ENCODE assay signal across 2 cellular contexts in the genomic region with DNA sequence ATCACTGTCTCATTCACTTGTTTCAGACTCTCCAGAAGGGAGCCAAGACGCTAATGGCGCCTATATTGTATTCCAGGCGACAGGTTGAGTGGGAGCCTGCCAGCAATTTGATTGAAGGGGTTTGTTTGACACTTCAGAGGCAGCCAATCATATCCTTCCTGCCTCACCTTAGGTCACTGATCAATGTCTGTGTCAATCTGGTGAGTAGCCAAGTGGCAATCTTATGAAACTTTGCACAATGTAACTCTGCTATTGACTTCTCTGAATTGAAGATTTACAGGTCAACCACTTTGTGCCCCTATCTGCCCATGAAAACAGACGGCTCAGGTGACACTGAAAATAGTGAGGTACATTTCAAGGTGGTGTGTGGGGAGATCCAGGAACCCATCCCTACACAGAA.
TF ChIP-seq lines count a peak whose summit lies in the region.

No MANE protein-coding gene starts in this region.

TF ChIP-seq in HepG2, 621 proteins besides CTCF, POLR2A, EP300 and RAD21:
- no peak for TF ChIP-seq MEF2D (CRISPR knock-in tag; IDR thresholded peaks at IDR 0.05)
- TF ChIP-seq MAZ (IDR thresholded peaks at IDR 0.05; ENCODE audit: borderline replicate concordance, low read depth, low read length): no peak
- no peak for TF ChIP-seq MAZ (CRISPR knock-in tag; IDR thresholded peaks at IDR 0.05; ENCODE audit: low read depth)
- no peak for TF ChIP-seq NFKBIZ (CRISPR knock-in tag; IDR thresholded peaks at IDR 0.05)
- TF ChIP-seq POLR2G (IDR thresholded peaks at IDR 0.05; ENCODE audit: low read depth, low read length): no peak
- TF ChIP-seq BHLHE40 (IDR thresholded peaks at IDR 0.05; ENCODE audit: low read length): no peak
- TF ChIP-seq FOXK2 (IDR thresholded peaks at IDR 0.05): no peak
- TF ChIP-seq, protein P1, sequence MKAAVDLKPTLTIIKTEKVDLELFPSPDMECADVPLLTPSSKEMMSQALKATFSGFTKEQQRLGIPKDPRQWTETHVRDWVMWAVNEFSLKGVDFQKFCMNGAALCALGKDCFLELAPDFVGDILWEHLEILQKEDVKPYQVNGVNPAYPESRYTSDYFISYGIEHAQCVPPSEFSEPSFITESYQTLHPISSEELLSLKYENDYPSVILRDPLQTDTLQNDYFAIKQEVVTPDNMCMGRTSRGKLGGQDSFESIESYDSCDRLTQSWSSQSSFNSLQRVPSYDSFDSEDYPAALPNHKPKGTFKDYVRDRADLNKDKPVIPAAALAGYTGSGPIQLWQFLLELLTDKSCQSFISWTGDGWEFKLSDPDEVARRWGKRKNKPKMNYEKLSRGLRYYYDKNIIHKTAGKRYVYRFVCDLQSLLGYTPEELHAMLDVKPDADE (CRISPR knock-in tag; IDR thresholded peaks at IDR 0.05): no peak
- no peak for TF ChIP-seq ZFP62 (CRISPR knock-in tag; IDR thresholded peaks at IDR 0.05)
- no peak for TF ChIP-seq FUBP1 (CRISPR knock-in tag; IDR thresholded peaks at IDR 0.05; ENCODE audit: borderline replicate concordance)
- no peak for TF ChIP-seq MTF1 (CRISPR knock-in tag; IDR thresholded peaks at IDR 0.05)
- TF ChIP-seq HMGXB3 (CRISPR knock-in tag; IDR thresholded peaks at IDR 0.05; ENCODE audit: borderline replicate concordance): no peak
- TF ChIP-seq TEAD3 (CRISPR knock-in tag; optimal IDR thresholded peaks at IDR 0.05; ENCODE audit: borderline replicate concordance): no peak
- no peak for TF ChIP-seq ZNF460 (CRISPR knock-in tag; IDR thresholded peaks at IDR 0.05; ENCODE audit: borderline replicate concordance)
- no peak for TF ChIP-seq SPEN (CRISPR knock-in tag; IDR thresholded peaks at IDR 0.05; ENCODE audit: low read depth)
- TF ChIP-seq ZNF446 (CRISPR knock-in tag; IDR thresholded peaks at IDR 0.05): no peak
- no peak for TF ChIP-seq U2AF1 (optimal IDR thresholded peaks at IDR 0.05; ENCODE audit: low read depth, low read length)
- no peak for TF ChIP-seq ZNF383 (CRISPR knock-in tag; IDR thresholded peaks at IDR 0.05; ENCODE audit: borderline replicate concordance)
- TF ChIP-seq, protein P2, sequence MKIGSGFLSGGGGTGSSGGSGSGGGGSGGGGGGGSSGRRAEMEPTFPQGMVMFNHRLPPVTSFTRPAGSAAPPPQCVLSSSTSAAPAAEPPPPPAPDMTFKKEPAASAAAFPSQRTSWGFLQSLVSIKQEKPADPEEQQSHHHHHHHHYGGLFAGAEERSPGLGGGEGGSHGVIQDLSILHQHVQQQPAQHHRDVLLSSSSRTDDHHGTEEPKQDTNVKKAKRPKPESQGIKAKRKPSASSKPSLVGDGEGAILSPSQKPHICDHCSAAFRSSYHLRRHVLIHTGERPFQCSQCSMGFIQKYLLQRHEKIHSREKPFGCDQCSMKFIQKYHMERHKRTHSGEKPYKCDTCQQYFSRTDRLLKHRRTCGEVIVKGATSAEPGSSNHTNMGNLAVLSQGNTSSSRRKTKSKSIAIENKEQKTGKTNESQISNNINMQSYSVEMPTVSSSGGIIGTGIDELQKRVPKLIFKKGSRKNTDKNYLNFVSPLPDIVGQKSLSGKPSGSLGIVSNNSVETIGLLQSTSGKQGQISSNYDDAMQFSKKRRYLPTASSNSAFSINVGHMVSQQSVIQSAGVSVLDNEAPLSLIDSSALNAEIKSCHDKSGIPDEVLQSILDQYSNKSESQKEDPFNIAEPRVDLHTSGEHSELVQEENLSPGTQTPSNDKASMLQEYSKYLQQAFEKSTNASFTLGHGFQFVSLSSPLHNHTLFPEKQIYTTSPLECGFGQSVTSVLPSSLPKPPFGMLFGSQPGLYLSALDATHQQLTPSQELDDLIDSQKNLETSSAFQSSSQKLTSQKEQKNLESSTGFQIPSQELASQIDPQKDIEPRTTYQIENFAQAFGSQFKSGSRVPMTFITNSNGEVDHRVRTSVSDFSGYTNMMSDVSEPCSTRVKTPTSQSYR (CRISPR knock-in tag; IDR thresholded peaks at IDR 0.05; ENCODE audit: borderline replicate concordance): no peak

TF ChIP-seq in IMR-90, 13 proteins besides CTCF, POLR2A, EP300 and RAD21:
- TF ChIP-seq, protein P3, sequence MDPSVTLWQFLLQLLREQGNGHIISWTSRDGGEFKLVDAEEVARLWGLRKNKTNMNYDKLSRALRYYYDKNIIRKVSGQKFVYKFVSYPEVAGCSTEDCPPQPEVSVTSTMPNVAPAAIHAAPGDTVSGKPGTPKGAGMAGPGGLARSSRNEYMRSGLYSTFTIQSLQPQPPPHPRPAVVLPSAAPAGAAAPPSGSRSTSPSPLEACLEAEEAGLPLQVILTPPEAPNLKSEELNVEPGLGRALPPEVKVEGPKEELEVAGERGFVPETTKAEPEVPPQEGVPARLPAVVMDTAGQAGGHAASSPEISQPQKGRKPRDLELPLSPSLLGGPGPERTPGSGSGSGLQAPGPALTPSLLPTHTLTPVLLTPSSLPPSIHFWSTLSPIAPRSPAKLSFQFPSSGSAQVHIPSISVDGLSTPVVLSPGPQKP (IDR thresholded peaks at IDR 0.05; ENCODE audit: borderline replicate concordance, low read depth, low read length): no peak
- TF ChIP-seq FOS (IDR thresholded peaks at IDR 0.05; ENCODE audit: low read depth, low read length) (no peak), USF2 (IDR thresholded peaks at IDR 0.05; ENCODE audit: low read depth, low read length) (no peak), RCOR1 (IDR thresholded peaks at IDR 0.05; ENCODE audit: insufficient replicate concordance, low read length) (no peak), MXI1 (IDR thresholded peaks at IDR 0.05; ENCODE audit: borderline replicate concordance, low read depth, low read length) (no peak), BHLHE40 (IDR thresholded peaks at IDR 0.05; ENCODE audit: low read depth, low read length) (no peak), NFE2L2 (IDR thresholded peaks at IDR 0.05; ENCODE audit: low read depth, low read length) (no peak), SMC3 (IDR thresholded peaks at IDR 0.05; ENCODE audit: low read depth, low read length) (no peak), MAFK (IDR thresholded peaks at IDR 0.05; ENCODE audit: low read depth, low read length) (no peak), CHD1 (IDR thresholded peaks at IDR 0.05; ENCODE audit: low read depth, low read length) (no peak), RFX5 (IDR thresholded peaks at IDR 0.05; ENCODE audit: low read depth, low read length) (no peak), CEBPB (IDR thresholded peaks at IDR 0.05; ENCODE audit: low read depth, low read length) (no peak)
